Comparison of ENCODE assay signal across 8 cellular contexts in the genomic region with DNA sequence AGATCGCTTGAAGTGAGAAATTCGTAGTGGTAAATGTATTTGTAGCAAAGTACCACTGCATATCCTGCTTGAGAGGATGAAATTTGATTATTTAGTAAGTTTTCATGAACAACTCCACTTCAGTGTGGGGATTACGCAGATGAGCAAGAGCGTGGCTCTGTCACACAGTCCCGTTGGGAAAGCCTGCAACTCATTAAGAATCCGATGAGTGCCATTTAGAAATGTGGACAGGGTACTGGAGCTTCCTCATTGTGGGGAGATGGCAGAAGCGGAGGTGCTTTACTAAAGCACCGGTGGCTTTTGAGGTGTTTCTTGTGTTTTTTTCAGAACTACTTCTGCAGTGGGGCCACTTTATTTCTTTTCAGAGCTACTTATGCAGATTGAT. TPM values are rescaled to one million over a fixed set of nuclear protein-coding genes. Genes with fewer than 3 reads are reported as not detected.
A peak's percentile ranks its signal among the peaks of the same experiment; 100 is the strongest.
DNase-seq lines count a peak whose midpoint lies in the region; ATAC-seq and TF ChIP-seq lines count a peak whose summit lies in the region.

No MANE protein-coding gene starts in this region.

- ATAC-seq in GM18520 (IDR thresholded peaks at IDR 0.05; ENCODE audit: unreplicated experiment), result peak; percentile 26
- ATAC-seq in foreskin keratinocyte, result no peak
- no peak for ATAC-seq in mucosa of descending colon

- peaks cover 84% of the 10 kb centered on the region for H3F3A ChIP-seq in PC-9 (ENCODE audit: insufficient read depth, low read depth)

- H3K4me1 ChIP-seq in HEK293 (ENCODE audit: control insufficient read depth, insufficient read depth, low read length) (peaks cover 24% of the 10 kb centered on the region), PC-9 (replicated peaks; ENCODE audit: insufficient read depth) (peaks cover 89% of the 10 kb centered on the region), foreskin keratinocyte (peaks cover 68% of the 10 kb centered on the region), tibial artery (peaks cover 0 to 60% (median 27%) of the 10 kb centered on the region in 4 donors), mucosa of descending colon (ENCODE audit: low read depth) (peaks cover 8% of the 10 kb centered on the region)

- CTCF ChIA-PET in HEK293 (lab: Yijun Ruan, JAX) (interaction anchor here (1.1 to 2.3 kb wide), 4 partner anchors 17 to 122 kb away, joined by 3 to 7 read pairs (median 4); no protein-coding TSS in a partner anchor), PC-9 (lab: Charles Lee) (interaction anchor here (0.7 to 1.4 kb wide), 2 partner anchors 17 to 18 kb away, joined by 4 to 8 read pairs; no protein-coding TSS in a partner anchor)

- H3K4me3 ChIP-seq in HEK293 (ENCODE audit: low read depth, low read length), result peak overlapping the region; percentile 49
- peak overlapping the region; percentile 70 for H3K4me3 ChIP-seq in PC-9
- H3K4me3 ChIP-seq in tibial artery, result peak overlapping the region; percentile 71 to 81
- H3K4me3 ChIP-seq in mucosa of descending colon, result no peak overlapping the region

- H3K27me3 ChIP-seq in PC-9 (ENCODE audit: insufficient read depth, low read depth), result no peaks in the 10 kb centered on the region
- no peaks in the 10 kb centered on the region for H3K27me3 ChIP-seq in foreskin keratinocyte
- no peaks in the 10 kb centered on the region for H3K27me3 ChIP-seq in tibial artery

- TF ChIP-seq CTCF in HEK293 (tag by site-specific recombination; IDR thresholded peaks at IDR 0.05) (no peak), PC-9 (conservative IDR thresholded peaks at IDR 0.05) (no peak), foreskin keratinocyte (conservative IDR thresholded peaks at IDR 0.05) (no peak), tibial artery (IDR thresholded peaks at IDR 0.05) (no peak), mucosa of descending colon (IDR thresholded peaks at IDR 0.05) (no peak)

- no TSS peak for BruUV-seq in PC-9 (replicated peaks; lab: Mats Ljungman, UMichigan)

- intact Hi-C loops in PC-9 (cut with micrococcal nuclease; ENCODE audit: unreplicated experiment), result loop anchor here (10.0 kb wide), 1 partner anchor 939 kb away; no protein-coding TSS in a partner anchor
- intact Hi-C loops in tibial artery (cut with DNase I; ENCODE audit: low total_unique reads), result no loop called here
- intact Hi-C loops in mucosa of descending colon (cut with DNase I, micrococcal nuclease), result no loop called here

- no peak overlapping the region for H2AFZ ChIP-seq in PC-9

- no peaks in the 10 kb centered on the region for H3K9me3 ChIP-seq in HEK293 (ENCODE audit: control insufficient read depth, insufficient read depth, low read depth, low read length)
- H3K9me3 ChIP-seq in PC-9 (ENCODE audit: insufficient read depth, low read depth), result no peaks in the 10 kb centered on the region
- no peaks in the 10 kb centered on the region for H3K9me3 ChIP-seq in tibial artery
- no peaks in the 10 kb centered on the region for H3K9me3 ChIP-seq in mucosa of descending colon

- DNase-seq in PC-9 (no peak), foreskin keratinocyte (no peak), tibial artery (no peak), NAMALWA (ENCODE audit: low spot score) (no peak), mucosa of descending colon (no peak)
- no peak for DNase-seq in activated CD4-positive, alpha-beta T cell treated with anti-CD3 and anti-CD28 coated beads for 1 hour

- no peaks in the 10 kb centered on the region for H3K9me2 ChIP-seq in PC-9 (ENCODE audit: insufficient read depth)

- POLR2A ChIA-PET in HEK293 (lab: Yijun Ruan, JAX) (interaction anchor here (0.6 to 0.9 kb wide), 3 partner anchors 17 to 58 kb away, joined by 3 to 4 read pairs (median 4); no protein-coding TSS in a partner anchor), PC-9 (lab: Charles Lee; ENCODE audit: unreplicated experiment) (interaction anchor here (0.6 to 0.7 kb wide), 2 partner anchors 26 to 1823 kb away, joined by 5 to 6 read pairs; no protein-coding TSS in a partner anchor)

- peak overlapping the region; percentile 95 for H3K4me2 ChIP-seq in PC-9

- H3K27ac ChIP-seq in HEK293 (ENCODE audit: extremely low read depth, low read depth, low read length) (no peak overlapping the region; the same call in 1 of the 2 replicates), PC-9 (peak overlapping the region; percentile 97), foreskin keratinocyte (peak overlapping the region; percentile 100), tibial artery (peak overlapping the region; percentile 77 to 82)

- H3K79me2 ChIP-seq in PC-9 (ENCODE audit: low read depth), result peaks cover 85% of the 10 kb centered on the region

- no peaks in the 10 kb centered on the region for H3K36me3 ChIP-seq in HEK293 (ENCODE audit: control insufficient read depth in 2 of 2, insufficient read depth in 1 of 2, low read length in 2 of 2)
- no peaks in the 10 kb centered on the region for H3K36me3 ChIP-seq in PC-9 (ENCODE audit: low read depth)
- H3K36me3 ChIP-seq in tibial artery, result no peaks in the 10 kb centered on the region
- H3K36me3 ChIP-seq in mucosa of descending colon (ENCODE audit: low read depth), result no peaks in the 10 kb centered on the region

- no peaks in the 10 kb centered on the region for H4K20me1 ChIP-seq in PC-9 (ENCODE audit: insufficient read depth)

TF ChIP-seq in HEK293, 187 proteins besides CTCF, POLR2A, EP300 and RAD21:
- TF ChIP-seq WT1 (tag by site-specific recombination; IDR thresholded peaks at IDR 0.05) (no peak), ZNF837 (tag by site-specific recombination; IDR thresholded peaks at IDR 0.05) (no peak), ZNF223 (tag by site-specific recombination; IDR thresholded peaks at IDR 0.05) (no peak), ZNF16 (tag by site-specific recombination; IDR thresholded peaks at IDR 0.05; ENCODE audit: low read depth) (no peak), ZNF791 (tag by site-specific recombination; IDR thresholded peaks at IDR 0.05) (no peak), KLF10 (tag by site-specific recombination; IDR thresholded peaks at IDR 0.05) (no peak), ZNF211 (tag by site-specific recombination; IDR thresholded peaks at IDR 0.05; ENCODE audit: low read depth) (no peak), PRDM10 (tag by site-specific recombination; IDR thresholded peaks at IDR 0.05) (no peak), ZNF530 (tag by site-specific recombination; IDR thresholded peaks at IDR 0.05; ENCODE audit: low read depth) (no peak), ZNF596 (tag by site-specific recombination; IDR thresholded peaks at IDR 0.05) (no peak), ZNF132 (tag by site-specific recombination; IDR thresholded peaks at IDR 0.05; ENCODE audit: borderline replicate concordance) (no peak), ZSCAN30 (tag by site-specific recombination; IDR thresholded peaks at IDR 0.05) (no peak), ZFP3 (tag by site-specific recombination; IDR thresholded peaks at IDR 0.05; ENCODE audit: low read depth) (no peak), ZNF792 (tag by site-specific recombination; IDR thresholded peaks at IDR 0.05) (no peak), ZNF174 (tag by site-specific recombination; IDR thresholded peaks at IDR 0.05) (no peak), ZFP69B (tag by site-specific recombination; IDR thresholded peaks at IDR 0.05) (no peak), ZNF202 (tag by site-specific recombination; IDR thresholded peaks at IDR 0.05; ENCODE audit: borderline replicate concordance) (no peak), ZNF10 (tag by site-specific recombination; IDR thresholded peaks at IDR 0.05) (no peak)
- TF ChIP-seq, protein P1, sequence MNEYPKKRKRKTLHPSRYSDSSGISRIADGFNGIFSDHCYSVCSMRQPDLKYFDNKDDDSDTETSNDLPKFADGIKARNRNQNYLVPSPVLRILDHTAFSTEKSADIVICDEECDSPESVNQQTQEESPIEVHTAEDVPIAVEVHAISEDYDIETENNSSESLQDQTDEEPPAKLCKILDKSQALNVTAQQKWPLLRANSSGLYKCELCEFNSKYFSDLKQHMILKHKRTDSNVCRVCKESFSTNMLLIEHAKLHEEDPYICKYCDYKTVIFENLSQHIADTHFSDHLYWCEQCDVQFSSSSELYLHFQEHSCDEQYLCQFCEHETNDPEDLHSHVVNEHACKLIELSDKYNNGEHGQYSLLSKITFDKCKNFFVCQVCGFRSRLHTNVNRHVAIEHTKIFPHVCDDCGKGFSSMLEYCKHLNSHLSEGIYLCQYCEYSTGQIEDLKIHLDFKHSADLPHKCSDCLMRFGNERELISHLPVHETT (tag by site-specific recombination; IDR thresholded peaks at IDR 0.05), result no peak

RNA-seq across cellular contexts. Expression of gene TJP2, which starts 1.4 kb away (rescaled TPM):
- total RNA-seq in PC-9 (2021) (120 and 143 TPM in 2 replicates), foreskin keratinocyte (126 and 140 TPM in 2 replicates), mucosa of descending colon (100 to 1,000 TPM in 2 of 3 donors, 10 to 100 TPM in 1; 81.1 to 172 (median 124) TPM)
- polyA plus RNA-seq in foreskin keratinocyte, result 57.9 and 59.8 TPM in 2 replicates
